Comparison of ENCODE assay signal across 8 cellular contexts in genomic region chr17:4881761-4882555, GRCh38. TPM values are rescaled to one million over a fixed set of nuclear protein-coding genes. Genes with fewer than 3 reads are reported as not detected.
DNase-seq lines count a peak whose midpoint lies in the region; TF ChIP-seq lines count a peak whose summit lies in the region.

No MANE protein-coding gene starts in this region.

- TF ChIP-seq CTCF in nephron (IDR thresholded peaks at IDR 0.05; ENCODE audit: unreplicated experiment in 3 of 3), result peak; percentile 73 to 80 (median 79)
- TF ChIP-seq CTCF in thyroid gland (IDR thresholded peaks at IDR 0.05), result peak; percentile 32 to 80 (median 64)

- no peaks in the 10 kb centered on the region for H3K9me3 ChIP-seq in thyroid gland

- H3K9me3 Mint-ChIP-seq in nephron, result no peaks in the 10 kb centered on the region

- WGBS in thyroid gland, 2 donors, result 38 to 52% methylated on average over 4 to 9 of the region's 9 CpGs

- H3K4me1 Mint-ChIP-seq in nephron, result peaks cover 6% of the 10 kb centered on the region

- no peaks in the 10 kb centered on the region for H3K27me3 Mint-ChIP-seq in nephron (ENCODE audit: low read depth)

- no peak overlapping the region for H3K4me3 Mint-ChIP-seq in nephron

- DNase-seq in NCI-H82 (lab: John Stamatoyannopoulos, UW) (peak; percentile 81), NCI-H82 treated with DMSO at 0.1 percent for 48 hours (lab: John Stamatoyannopoulos, UW; ENCODE audit: unreplicated experiment) (no peak), NCI-H226 (peak; percentile 16), activated T-cell treated with anti-CD3 and anti-CD28 coated beads for 24 hours (ENCODE audit: low read depth) (peak; percentile 32), epithelial cell of prostate (ENCODE audit: low read depth, low spot score) (peak; percentile 16), thyroid gland (peak; percentile 70 to 73), middle frontal gyrus (ENCODE audit: extremely low spot score, low spot score) (no peak)

- H3K27ac ChIP-seq in epithelial cell of prostate (peak overlapping the region; percentile 44), thyroid gland (no peak overlapping the region)

- H3K27ac Mint-ChIP-seq in nephron, result peak overlapping the region in 1 of 3 experiments; percentile 54

- peaks cover 26 to 29% of the 10 kb centered on the region in 2 donors for H3K36me3 ChIP-seq in thyroid gland

- no peak overlapping the region for H3K4me3 ChIP-seq in thyroid gland (replicated peaks in 1 of 3)

- no peaks in the 10 kb centered on the region for H3K4me1 ChIP-seq in thyroid gland

- peaks cover 30% of the 10 kb centered on the region for H3K36me3 Mint-ChIP-seq in nephron (ENCODE audit: low read depth)

- no peaks in the 10 kb centered on the region for H3K27me3 ChIP-seq in thyroid gland

- TF ChIP-seq POLR2A in thyroid gland (IDR thresholded peaks at IDR 0.05), result no peak

- intact Hi-C loops in thyroid gland (cut with DNase I), result no loop called here

RNA-seq across cellular contexts. Expression of gene C17orf107, which starts 17.4 kb away (rescaled TPM):
- total RNA-seq in thyroid gland, result 1 to 10 TPM in 3 of 4 donors, under 1 TPM in 1; 0.33 to 1.9 (median 1.3) TPM

RNA-seq across cellular contexts. Expression of gene CHRNE, which starts 20.9 kb away (rescaled TPM):
- under 1 TPM; 0.29 to 0.83 (median 0.49) TPM for total RNA-seq in thyroid gland

RNA-seq across cellular contexts. Expression of gene MINK1, which starts 48.8 kb away (rescaled TPM):
- 10 to 100 TPM; 25.1 to 51.6 (median 31.2) TPM for total RNA-seq in thyroid gland

RNA-seq across cellular contexts. Expression of gene GP1BA, which starts 50.1 kb away (rescaled TPM):
- total RNA-seq in thyroid gland, result not detected

RNA-seq across cellular contexts. Expression of gene SLC25A11, which starts 57.9 kb away (rescaled TPM):
- 10 to 100 TPM; 29.3 to 62.4 (median 48.4) TPM for total RNA-seq in thyroid gland

Comparison
In these comparisons a context has a peak if more than half of its experiments do, and no peak if none do; other contexts are left out.
1. DNase-seq: peak in NCI-H82 (single experiment), NCI-H226 (single experiment), activated T-cell treated with anti-CD3 and anti-CD28 coated beads for 24 hours (single experiment), epithelial cell of prostate (single experiment) and thyroid gland (2 of 2); none in NCI-H82 treated with DMSO at 0.1 percent for 48 hours (single experiment) and middle frontal gyrus (single experiment).